In genomic region chr4:78656968-78657445, GRCh38 we compare ENCODE assay signal across 1 cellular context.
TF ChIP-seq lines count a peak whose summit lies in the region.

No MANE protein-coding gene starts in this region.

TF ChIP-seq in K562, 482 proteins besides CTCF, POLR2A, EP300 and RAD21 (continued from another document and continues in another):
- TF ChIP-seq USF1 (CRISPR knock-in tag; IDR thresholded peaks at IDR 0.05) (no peak), ZC3H11A (IDR thresholded peaks at IDR 0.05; ENCODE audit: low read depth, low read length) (no peak), SNAPC5 (CRISPR knock-in tag; IDR thresholded peaks at IDR 0.05) (no peak), NCOR1 (IDR thresholded peaks at IDR 0.05) (0 out of 2 replicates have a peak, but pooled peaks have one; percentile 19), ZNF707 (CRISPR knock-in tag; conservative IDR thresholded peaks at IDR 0.05) (no peak), ZFX (CRISPR knock-in tag; IDR thresholded peaks at IDR 0.05) (no peak), SAFB (IDR thresholded peaks at IDR 0.05; ENCODE audit: borderline replicate concordance, low read depth, low read length) (no peak), CBX5 (IDR thresholded peaks at IDR 0.05; ENCODE audit: borderline replicate concordance, low read depth) (no peak), EWSR1 (IDR thresholded peaks at IDR 0.05; ENCODE audit: borderline replicate concordance, low read depth, partially characterized antibody) (no peak), ATF1 (CRISPR knock-in tag; IDR thresholded peaks at IDR 0.05) (no peak), ATF1 (tag; IDR thresholded peaks at IDR 0.05) (no peak), STAT5B (CRISPR knock-in tag; IDR thresholded peaks at IDR 0.05) (no peak), ZBTB5 (IDR thresholded peaks at IDR 0.05) (no peak), CUX1 (CRISPR knock-in tag; IDR thresholded peaks at IDR 0.05) (no peak), ZNF407 (IDR thresholded peaks at IDR 0.05; ENCODE audit: low read depth) (0 out of 2 replicates have a peak, but pooled peaks have one; percentile 21), VEZF1 (CRISPR knock-in tag; IDR thresholded peaks at IDR 0.05) (no peak), HES1 (IDR thresholded peaks at IDR 0.05; ENCODE audit: low read depth) (no peak), E2F3 (CRISPR knock-in tag; IDR thresholded peaks at IDR 0.05) (no peak), CREBBP (IDR thresholded peaks at IDR 0.05; ENCODE audit: low read depth, low read length) (no peak), JUND (IDR thresholded peaks at IDR 0.05; ENCODE audit: borderline replicate concordance, low read depth, low read length) (peak; percentile 43; the same call in 1 of the 2 replicates), JUND (tag; IDR thresholded peaks at IDR 0.05; ENCODE audit: borderline replicate concordance, low read depth, low read length) (peak; percentile 52; the same call in 2 of the 3 replicates), SP1 (CRISPR knock-in tag; IDR thresholded peaks at IDR 0.05) (no peak), NR2F6 (CRISPR knock-in tag; IDR thresholded peaks at IDR 0.05) (no peak), ZNF589 (CRISPR knock-in tag; IDR thresholded peaks at IDR 0.05; ENCODE audit: low read depth) (peak; percentile 61; the same call in 1 of the 2 replicates), ZNF175 (CRISPR knock-in tag; IDR thresholded peaks at IDR 0.05; ENCODE audit: low read depth) (peak; percentile 86), ZNF277 (CRISPR knock-in tag; IDR thresholded peaks at IDR 0.05; ENCODE audit: borderline replicate concordance) (no peak), ZNF398 (CRISPR knock-in tag; IDR thresholded peaks at IDR 0.05) (no peak), POLR2G (IDR thresholded peaks at IDR 0.05; ENCODE audit: low read depth, low read length) (no peak), SNRNP70 (optimal IDR thresholded peaks at IDR 0.05; ENCODE audit: low read depth, low read length) (no peak), FOSL1 (tag; conservative IDR thresholded peaks at IDR 0.05) (no peak; the same call in 1 of the 2 replicates), MBD2 (IDR thresholded peaks at IDR 0.05; ENCODE audit: borderline replicate concordance, low read depth) (no peak), ZNF57 (CRISPR knock-in tag; IDR thresholded peaks at IDR 0.05) (no peak), BRF2 (IDR thresholded peaks at IDR 0.05; ENCODE audit: borderline replicate concordance, insufficient read depth, insufficient read length) (no peak), SOX6 (IDR thresholded peaks at IDR 0.05) (peak; percentile 13; the same call in 1 of the 2 replicates), ZFPM2 (CRISPR knock-in tag; IDR thresholded peaks at IDR 0.05) (no peak), ESRRA (IDR thresholded peaks at IDR 0.05; ENCODE audit: borderline replicate concordance, low read depth) (no peak), CAMTA2 (CRISPR knock-in tag; conservative IDR thresholded peaks at IDR 0.05) (no peak)
